ENCODE assay signal across 10 cellular contexts in the genomic region with DNA sequence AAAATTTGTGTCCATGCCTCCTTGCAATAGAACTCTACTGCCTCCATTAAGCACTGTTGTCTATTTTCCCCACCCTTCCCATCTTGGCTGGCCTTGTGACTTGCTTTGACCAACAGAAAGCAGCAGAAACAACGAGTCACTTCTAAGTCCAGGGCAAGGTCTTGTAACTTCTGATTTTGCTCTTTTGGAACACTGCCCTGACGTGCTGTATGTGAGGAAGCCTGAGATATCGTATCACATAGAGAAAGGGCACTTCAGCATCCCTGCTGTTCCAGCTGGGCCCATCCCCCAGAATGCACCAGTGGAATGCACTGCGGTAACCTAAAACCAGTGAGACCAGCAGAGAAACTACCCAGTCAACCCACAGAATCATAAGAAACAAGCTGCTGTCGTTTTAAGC. TPM values are rescaled to one million over a fixed set of nuclear protein-coding genes. Genes with fewer than 3 reads are reported as not detected.
A peak's percentile ranks its signal among the peaks of the same experiment; 100 is the strongest.
DNase-seq lines count a peak whose midpoint lies in the region; ATAC-seq and TF ChIP-seq lines count a peak whose summit lies in the region.
"Had no signal": no experiment of that assay in that cellular context is flagged by ENCODE, and none has a peak within 500 bp of the region (broad histone marks: within the 10 kb centered on the region; RNA-seq: fewer than 3 reads in every experiment).

No MANE protein-coding gene starts in this region.

- H3K4me2 ChIP-seq in mesendoderm (ENCODE audit: low read length): no peak overlapping the region

- H2BK5ac ChIP-seq in mesendoderm (ENCODE audit: low read length): no peak overlapping the region

- H3K23ac ChIP-seq in mesendoderm (ENCODE audit: low read length): no peak overlapping the region

- no peaks in the 10 kb centered on the region for H3K36me3 ChIP-seq in mesendoderm (ENCODE audit: control insufficient read depth, insufficient read depth, low read length)
- H3K36me3 ChIP-seq: neutrophil had no signal

- no peak overlapping the region for H3K4me3 ChIP-seq in choroid plexus epithelial cell (ENCODE audit: low read depth, low read length)
- no peak overlapping the region for H3K4me3 ChIP-seq in mesendoderm (ENCODE audit: low read length)

- H3K4ac ChIP-seq in mesendoderm (ENCODE audit: low read depth, low read length): no peak overlapping the region

- DNase-seq in Daoy (ENCODE audit: low read depth) (peak; percentile 37), NCI-H2171 treated with DMSO at 0.1 percent for 48 hours (lab: John Stamatoyannopoulos, UW) (peak; percentile 83), choroid plexus epithelial cell (ENCODE audit: low read depth) (peak; percentile 99), mesendoderm (peak; percentile 92), SHP77 treated with DMSO at 0.1 percent for 48 hours (lab: John Stamatoyannopoulos, UW) (no peak), activated T-cell treated with anti-CD3 and anti-CD28 coated beads for 4 hours (no peak)
- DNase-seq: Caco-2 had no signal

- TF ChIP-seq CTCF in choroid plexus epithelial cell (conservative IDR thresholded peaks at IDR 0.05; ENCODE audit: low read depth, low read length): no peak

- no peak overlapping the region for H2BK120ac ChIP-seq in mesendoderm (ENCODE audit: low read depth, low read length)

- H3K18ac ChIP-seq in mesendoderm (ENCODE audit: low read length): no peak overlapping the region

- H3K9ac ChIP-seq in mesendoderm (ENCODE audit: low read length): no peak overlapping the region

- H4K5ac ChIP-seq in mesendoderm (ENCODE audit: low read length): no peak overlapping the region

- no peak overlapping the region for H2BK15ac ChIP-seq in mesendoderm (replicated peaks; ENCODE audit: low read depth)

- H3K79me2 ChIP-seq in mesendoderm (ENCODE audit: control insufficient read depth, insufficient read depth, low read length): peaks cover 74% of the 10 kb centered on the region

- H3K27ac ChIP-seq in mesendoderm (ENCODE audit: low read depth, low read length): no peak overlapping the region
- H3K27ac ChIP-seq: neutrophil had no signal

- H3K56ac ChIP-seq in mesendoderm (ENCODE audit: low read length): no peak overlapping the region

- WGBS in mesendoderm (ENCODE audit: extremely low coverage, insufficient coverage, low lambda C conversion rate): no CpG with 5 or more reads among the region's 5 CpGs

- no peak overlapping the region for H4K8ac ChIP-seq in mesendoderm (ENCODE audit: low read depth, low read length)

- peaks cover 9% of the 10 kb centered on the region for H3K4me1 ChIP-seq in mesendoderm (ENCODE audit: control insufficient read depth, low read depth, low read length)

- H2AK5ac ChIP-seq in mesendoderm (ENCODE audit: low read length): no peak overlapping the region

- H3K79me1 ChIP-seq in mesendoderm (ENCODE audit: low read length): peaks cover 17% of the 10 kb centered on the region

- no peak for ATAC-seq in GM19351 (IDR thresholded peaks at IDR 0.05; ENCODE audit: unreplicated experiment)
- ATAC-seq in GM18858 (IDR thresholded peaks at IDR 0.05; ENCODE audit: unreplicated experiment): no peak

- H3K27me3 ChIP-seq in mesendoderm (ENCODE audit: insufficient read depth, low read length, poor library complexity): no peaks in the 10 kb centered on the region

RNA-seq across cellular contexts. Expression of a gene that starts 28.1 kb away (rescaled TPM):
- total RNA-seq in Daoy (2014; rRNA removed; shearing (Covaris generic)): 75.5 and 76.1 TPM in 2 replicates
- 128 TPM for polyA plus RNA-seq in mesendoderm (2013, experiment 1 of 2)
- 126 TPM for polyA plus RNA-seq in mesendoderm (2013, experiment 2 of 2)

Comparison
In these comparisons a context has a peak if more than half of its experiments do, and no peak if none do; other contexts are left out.
1. DNase-seq: peak in Daoy (single experiment), NCI-H2171 treated with DMSO at 0.1 percent for 48 hours (single experiment), choroid plexus epithelial cell (single experiment) and mesendoderm (single experiment); none in SHP77 treated with DMSO at 0.1 percent for 48 hours (single experiment) and activated T-cell treated with anti-CD3 and anti-CD28 coated beads for 4 hours (single experiment).